ENCODE assay signal across 27 cellular contexts in genomic region chr6:6804843-6805680, GRCh38.
DNase-seq lines count a peak whose midpoint lies in the region; ATAC-seq, FAIRE-seq and TF ChIP-seq lines count a peak whose summit lies in the region.
"Had no signal": no experiment of that assay in that cellular context is flagged by ENCODE, and none has a peak within 500 bp of the region (broad histone marks: within the 10 kb centered on the region; RNA-seq: fewer than 3 reads in every experiment).

No MANE protein-coding gene starts in this region.

- in situ Hi-C loops in GM12878 (cut with MboI): no loop called here

- H3K4me3 ChIP-seq in HEK293 (ENCODE audit: low read depth, low read length): no peak overlapping the region
- no peak overlapping the region for H3K4me3 ChIP-seq in GM12878
- H3K4me3 ChIP-seq in small intestine (ENCODE audit: low read depth in 1 of 2, low read length in 2 of 2): no peak overlapping the region
- H3K4me3 ChIP-seq: cardiac muscle cell, coronary artery, gastrocnemius medialis, neural progenitor cell, thoracic aorta had no signal

- no peak for TF ChIP-seq CTCF in HEK293 (tag by site-specific recombination; IDR thresholded peaks at IDR 0.05)
- TF ChIP-seq CTCF in GM12878 (IDR thresholded peaks at IDR 0.05 in 2 of 3, conservative IDR thresholded peaks at IDR 0.05 in 1 of 3; ENCODE audit: control insufficient read depth in 2 of 3, extremely low read depth in 1 of 3, insufficient read depth in 1 of 3, low read depth in 3 of 3, low read length in 3 of 3): no peak

- intact Hi-C loops in GM12878 (cut with micrococcal nuclease; ENCODE audit: unreplicated experiment): loop anchor here (5.0 kb wide), 1 partner anchor 52 kb away; no protein-coding TSS in a partner anchor

- RAD21 ChIA-PET in GM12878 (lab: Charles Lee; ENCODE audit: unreplicated experiment): interaction anchor here (1.1 to 1.2 kb wide), 2 partner anchors 12 to 281 kb away, joined by 3 to 4 read pairs; no protein-coding TSS in a partner anchor

- DNase-seq in CD1c-positive myeloid dendritic cell (ENCODE audit: extremely low spot score) (peak; percentile 50), GM12878 (ENCODE audit: low read depth, low spot score) (no peak), memory B cell (ENCODE audit: low spot score in 2 of 2) (no peak), small intestine (no peak), urothelium cell line (ENCODE audit: low spot score) (no peak)
- DNase-seq in activated CD4-positive, alpha-beta T cell treated with anti-CD3 and anti-CD28 coated beads, Interleukin-2, amount 50 U/mL, for 1 hour: no peak
- DNase-seq: activated CD4-positive, alpha-beta memory T cell treated with anti-CD3 and anti-CD28 coated beads, Interleukin-2, amount 10 ng/mL, durations not matched to agents 7 days and 5 days; activated CD4-positive, CD25-positive, alpha-beta regulatory T cell treated with anti-CD3 and anti-CD28 coated beads, Interleukin-2, amount 50 U/mL, for 72 hours; anterior cingulate cortex; DMS79 treated with DMSO at 0.1 percent for 48 hours; gastrocnemius medialis; GOT3; mesenchymal stem cell; NCI-H2029 treated with DMSO at 0.1 percent for 48 hours; NCI-H748 treated with DMSO at 0.1 percent for 48 hours; stimulated activated CD4-positive, alpha-beta T cell treated with anti-CD3 and anti-CD28 coated beads, Interleukin-15, amount 100 ng/mL, for 24 hours; stimulated activated naive CD4-positive, alpha-beta T cell treated with Interleukin-2 at 50 U/mL for 16 hours had no signal

- H2AFZ ChIP-seq in GM12878 (ENCODE audit: control insufficient read depth, low read depth, low read length): no peak overlapping the region
- H2AFZ ChIP-seq: neural progenitor cell had no signal

- TF ChIP-seq RAD21 in GM12878 (IDR thresholded peaks at IDR 0.05; ENCODE audit: insufficient read depth, low read depth, low read length): no peak

- H3K9me3 Mint-ChIP-seq in memory B cell: no peaks in the 10 kb centered on the region
- H3K9me3 Mint-ChIP-seq: activated CD4-positive, alpha-beta memory T cell treated with anti-CD3 and anti-CD28 coated beads, Interleukin-2, amount 10 ng/mL, durations not matched to agents 7 days and 5 days; activated naive CD4-positive, alpha-beta T cell treated with anti-CD3 and anti-CD28 coated beads, Interleukin-2, amount 50 U/mL, for 72 hours; IgD-negative memory B cell; neural progenitor cell had no signal

- no peak overlapping the region for H3K9ac ChIP-seq in GM12878 (ENCODE audit: control insufficient read depth, insufficient read depth, low read length)
- H3K9ac ChIP-seq: neural progenitor cell had no signal

- H3K4me1 ChIP-seq in HEK293 (ENCODE audit: control insufficient read depth, insufficient read depth, low read length) (no peaks in the 10 kb centered on the region), GM12878 (ENCODE audit: control insufficient read depth, insufficient read depth, low read length) (peaks cover 48% of the 10 kb centered on the region), small intestine (ENCODE audit: control insufficient read depth in 2 of 2, insufficient read depth in 1 of 2, low read depth in 1 of 2, low read length in 1 of 2) (no peaks in the 10 kb centered on the region)
- H3K4me1 ChIP-seq: gastrocnemius medialis had no signal

- CTCF ChIA-PET in HEK293 (lab: Yijun Ruan, JAX) (no interaction called here), GM12878 (lab: Yijun Ruan, JAX) (interaction anchor here (0.8 to 1.3 kb wide), 2 partner anchors 11 kb away, joined by 3 read pairs; no protein-coding TSS in a partner anchor)

- POLR2A ChIA-PET in HEK293 (lab: Yijun Ruan, JAX): interaction anchor here (0.5 kb wide), 1 partner anchor 337 kb away, joined by 4 read pairs; no protein-coding TSS in a partner anchor
- POLR2A ChIA-PET in GM12878 (lab: Charles Lee): no interaction called here

- no peak for FAIRE-seq in GM12878 (lab: Jason Lieb, UNC)
- no peak for FAIRE-seq in small intestine (lab: Jason Lieb, UNC)
- no peak for FAIRE-seq in urothelium cell line (lab: Jason Lieb, UNC)

- no peaks in the 10 kb centered on the region for H3K79me2 ChIP-seq in GM12878 (ENCODE audit: control insufficient read depth, insufficient read depth, low read length)

- H3K36me3 ChIP-seq in HEK293 (ENCODE audit: control insufficient read depth in 2 of 2, insufficient read depth in 1 of 2, low read length in 2 of 2) (no peaks in the 10 kb centered on the region), GM12878 (ENCODE audit: control insufficient read depth in 2 of 2, insufficient read depth in 2 of 2, low read length in 1 of 2) (no peaks in the 10 kb centered on the region), small intestine (ENCODE audit: control insufficient read depth in 2 of 2, insufficient read depth in 2 of 2, low read length in 2 of 2) (no peaks in the 10 kb centered on the region)
- H3K36me3 ChIP-seq: cardiac muscle cell, gastrocnemius medialis, neural progenitor cell, thoracic aorta had no signal

- H3K27me3 ChIP-seq in GM12878 (replicated peaks in 1 of 2; ENCODE audit: control insufficient read depth in 2 of 2, insufficient read depth in 2 of 2, low read length in 1 of 2) (no peaks in the 10 kb centered on the region), small intestine (ENCODE audit: control insufficient read depth in 2 of 2, insufficient read depth in 2 of 2, low read length in 2 of 2) (no peaks in the 10 kb centered on the region)
- H3K27me3 ChIP-seq: cardiac muscle cell, gastrocnemius medialis, neural progenitor cell had no signal

- no peaks in the 10 kb centered on the region for H3K27me3 Mint-ChIP-seq in memory B cell

- H3K9me3 ChIP-seq in HEK293 (ENCODE audit: control insufficient read depth, insufficient read depth, low read depth, low read length) (no peaks in the 10 kb centered on the region), GM12878 (replicated peaks; ENCODE audit: control insufficient read depth, insufficient read depth, low read length) (peaks cover 2% of the 10 kb centered on the region; the same call in 2 of the 3 replicates), small intestine (ENCODE audit: control insufficient read depth, low read depth) (no peaks in the 10 kb centered on the region)
- H3K9me3 ChIP-seq: gastrocnemius medialis, thoracic aorta had no signal

- H4K20me1 ChIP-seq in GM12878 (ENCODE audit: control insufficient read depth, insufficient read depth): no peaks in the 10 kb centered on the region

- H3K36me3 Mint-ChIP-seq in memory B cell: no peaks in the 10 kb centered on the region
- H3K36me3 Mint-ChIP-seq: activated naive CD4-positive, alpha-beta T cell treated with anti-CD3 and anti-CD28 coated beads, Interleukin-2, amount 50 U/mL, for 72 hours; IgD-negative memory B cell; neural progenitor cell had no signal

- SMC1A ChIA-PET in GM12878 (lab: Charles Lee; ENCODE audit: uncharacterized antibody, unreplicated experiment): interaction anchor here (0.9 to 1.6 kb wide), 6 partner anchors 10 to 109 kb away, joined by 3 to 4 read pairs (median 4); no protein-coding TSS in a partner anchor

- peaks cover 36% of the 10 kb centered on the region for H3K4me1 Mint-ChIP-seq in memory B cell

- ATAC-seq in GM12878 (no peak), memory B cell (ENCODE audit: low read depth) (no peak), GM21367 (IDR thresholded peaks at IDR 0.05; ENCODE audit: unreplicated experiment) (no peak)
- ATAC-seq: activated naive CD4-positive, alpha-beta T cell treated with anti-CD3 and anti-CD28 coated beads, Interleukin-2, amount 50 U/mL, for 72 hours; gastrocnemius medialis; sciatic nerve had no signal

- H3K27ac Mint-ChIP-seq in memory B cell: peak overlapping the region; percentile 71
- H3K27ac Mint-ChIP-seq: activated CD4-positive, alpha-beta memory T cell treated with anti-CD3 and anti-CD28 coated beads, Interleukin-2, amount 10 ng/mL, durations not matched to agents 7 days and 5 days; activated naive CD4-positive, alpha-beta T cell treated with anti-CD3 and anti-CD28 coated beads, Interleukin-2, amount 50 U/mL, for 72 hours; B cell; neural progenitor cell had no signal

- H3K4me2 ChIP-seq in GM12878 (ENCODE audit: control insufficient read depth, insufficient read depth): no peak overlapping the region
- H3K4me2 ChIP-seq: neural progenitor cell had no signal

- BruUV-seq in GM12878 (replicated peaks; lab: Mats Ljungman, UMichigan): no TSS peak

- TF ChIP-seq EP300 in GM12878 (IDR thresholded peaks at IDR 0.05; ENCODE audit: borderline replicate concordance in 1 of 2, control insufficient read depth in 1 of 2, low read depth in 2 of 2, low read length in 2 of 2): no peak

- TF ChIP-seq POLR2A in GM12878 (IDR thresholded peaks at IDR 0.05; ENCODE audit: low read depth, low read length): no peak

- H3K4me3 Mint-ChIP-seq in memory B cell: no peak overlapping the region
- H3K4me3 Mint-ChIP-seq: activated CD4-positive, alpha-beta memory T cell treated with anti-CD3 and anti-CD28 coated beads, Interleukin-2, amount 10 ng/mL, durations not matched to agents 7 days and 5 days; neural progenitor cell had no signal

- H3K27ac ChIP-seq in HEK293 (ENCODE audit: extremely low read depth, low read depth, low read length) (no peak overlapping the region), GM12878 (ENCODE audit: control insufficient read depth, insufficient read depth) (no peak overlapping the region), small intestine (ENCODE audit: low read depth in 1 of 2, low read length in 1 of 2) (no peak overlapping the region)
- H3K27ac ChIP-seq: cardiac muscle cell, coronary artery, gastrocnemius medialis, neural progenitor cell, thoracic aorta had no signal

- 87% methylated on average over 8 of the region's 8 CpGs for WGBS in GM12878 (ENCODE audit: insufficient coverage, insufficient replicate concordance, low lambda C conversion rate, missing lambda C conversion rate)
- WGBS in small intestine, 3 donors: 91 to 98% (median 95%) methylated on average over 8 of the region's 8 CpGs

TF ChIP-seq in GM12878, 131 proteins besides CTCF, POLR2A, EP300 and RAD21 (continues in another document):
- TF ChIP-seq SMARCA5 (IDR thresholded peaks at IDR 0.05): peak; percentile 87
- 0 out of 2 replicates have a peak, but pooled peaks have one; percentile 19 for TF ChIP-seq NKRF (conservative IDR thresholded peaks at IDR 0.05)
- TF ChIP-seq FOXM1 (IDR thresholded peaks at IDR 0.05; ENCODE audit: low read depth, low read length): no peak
- TF ChIP-seq ZNF217 (IDR thresholded peaks at IDR 0.05): peak; percentile 67; the same call in 1 of the 2 replicates
